In the genomic region with DNA sequence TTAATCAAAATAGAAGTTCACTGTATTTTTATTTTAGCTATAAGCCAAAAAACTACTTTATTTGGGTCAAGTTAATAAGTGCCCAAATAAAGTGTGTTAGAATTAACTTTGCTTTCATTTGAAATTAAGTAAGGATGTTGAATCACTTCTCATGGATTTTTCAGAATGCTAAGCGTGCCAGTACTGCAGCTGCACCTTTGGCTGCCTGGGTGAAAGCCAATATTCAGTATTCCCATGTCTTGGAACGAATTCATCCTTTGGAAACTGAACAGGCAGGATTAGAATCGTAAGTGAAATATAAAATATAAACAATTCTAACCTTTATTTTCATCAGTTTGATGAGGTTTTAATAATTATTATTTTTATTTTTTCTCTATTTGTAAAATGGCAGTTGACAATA, we compare ENCODE assay signal across 19 cellular contexts.
DNase-seq lines count a peak whose midpoint lies in the region; ATAC-seq, FAIRE-seq and TF ChIP-seq lines count a peak whose summit lies in the region.
"Had no signal": no experiment of that assay in that cellular context is flagged by ENCODE, and none has a peak within 500 bp of the region (broad histone marks: within the 10 kb centered on the region; RNA-seq: fewer than 3 reads in every experiment).

No MANE protein-coding gene starts in this region.

- H3K36me3 Mint-ChIP-seq in natural killer cell (no peaks in the 10 kb centered on the region), endodermal cell (ENCODE audit: low read depth) (peaks cover 21% of the 10 kb centered on the region)

- no peak overlapping the region for H3K9ac ChIP-seq in kidney (ENCODE audit: low read length in 2 of 2)
- H3K9ac ChIP-seq in endodermal cell (ENCODE audit: extremely low read depth, low read length, poor library complexity, severe bottlenecking): no peak overlapping the region
- H3K9ac ChIP-seq: BLaER1 had no signal

- H3K27ac Mint-ChIP-seq in natural killer cell (no peak overlapping the region), endodermal cell (no peak overlapping the region)
- H3K27ac Mint-ChIP-seq: CD4-positive, alpha-beta T cell had no signal

- H3K27me3 ChIP-seq in body of pancreas (no peaks in the 10 kb centered on the region), endodermal cell (ENCODE audit: control insufficient read depth, insufficient read depth, low read length, poor library complexity, severe bottlenecking) (no peaks in the 10 kb centered on the region)
- H3K27me3 ChIP-seq: BLaER1 had no signal

- H3K4me1 ChIP-seq in body of pancreas: peaks cover 6% of the 10 kb centered on the region
- no peaks in the 10 kb centered on the region for H3K4me1 ChIP-seq in kidney (ENCODE audit: control insufficient read depth in 1 of 2, insufficient read depth in 1 of 2, low read depth in 1 of 2, low read length in 2 of 2)
- no peaks in the 10 kb centered on the region for H3K4me1 ChIP-seq in endodermal cell (ENCODE audit: control insufficient read depth, insufficient read depth, low read length)
- H3K4me1 ChIP-seq: BLaER1 had no signal

- peak; percentile 3 to 45 for DNase-seq in NCI-H446 (lab: John Stamatoyannopoulos, UW)
- DNase-seq in body of pancreas: peak; percentile 10 to 37 (median 24)
- DNase-seq in kidney: no peak
- peak; percentile 8 for DNase-seq in skeletal muscle cell (ENCODE audit: low read depth)
- no peak for DNase-seq in natural killer cell
- no peak for DNase-seq in endodermal cell
- no peak for DNase-seq in HK-2 (ENCODE audit: unreplicated experiment)
- DNase-seq: CD4-positive, alpha-beta T cell; COR-L47; DMS79; H7; Karpas-422; NCI-H1417; NCI-H1694 treated with DMSO at 0.1 percent for 48 hours; NCI-H2081 treated with DMSO at 0.1 percent for 48 hours; NCI-H510A; NK-92 treated with Interleukin-12 subunit alpha and Interleukin-12 subunit beta, amount 100 ng/mL, for 24 hours had no signal

- peaks cover 0 to 2% of the 10 kb centered on the region in 2 donors for H3K36me3 ChIP-seq in body of pancreas (replicated peaks in 1 of 2; ENCODE audit: insufficient read depth in 1 of 2, low read depth in 2 of 2)
- H3K36me3 ChIP-seq in kidney (ENCODE audit: control insufficient read depth in 1 of 2, insufficient read depth in 2 of 2, low read length in 2 of 2): no peaks in the 10 kb centered on the region
- H3K36me3 ChIP-seq in endodermal cell (ENCODE audit: control insufficient read depth, insufficient read depth, low read length): peaks cover 7% of the 10 kb centered on the region
- H3K36me3 ChIP-seq: BLaER1 had no signal

- H3K9me3 Mint-ChIP-seq in natural killer cell (peaks cover 0 to 2% of the 10 kb centered on the region in 2 donors), endodermal cell (no peaks in the 10 kb centered on the region)
- H3K9me3 Mint-ChIP-seq: CD4-positive, alpha-beta T cell had no signal

- no peak for TF ChIP-seq CTCF in body of pancreas (IDR thresholded peaks at IDR 0.05)
- TF ChIP-seq CTCF in kidney (IDR thresholded peaks at IDR 0.05; ENCODE audit: borderline replicate concordance, extremely low read depth, insufficient read depth): no peak
- TF ChIP-seq CTCF in natural killer cell (IDR thresholded peaks at IDR 0.05): no peak
- no peak for TF ChIP-seq CTCF in endodermal cell (conservative IDR thresholded peaks at IDR 0.05)

- WGBS in body of pancreas, 2 donors: 6 to 17% methylated on average over 3 of the region's 3 CpGs
- 93 to 100% methylated on average over 1 to 2 of the region's 3 CpGs for WGBS in endodermal cell (ENCODE audit: insufficient coverage in 1 of 2, insufficient read length in 1 of 2), 2 experiments

- ATAC-seq in body of pancreas (no peak), natural killer cell (no peak)
- ATAC-seq: Panc1 had no signal

- H3K4me3 ChIP-seq in body of pancreas (no peak overlapping the region), kidney (ENCODE audit: low read length in 2 of 2) (no peak overlapping the region), skeletal muscle cell (ENCODE audit: low read depth, low read length) (no peak overlapping the region), endodermal cell (ENCODE audit: low read length) (no peak overlapping the region)
- H3K4me3 ChIP-seq: BLaER1 had no signal

- H3K4me1 Mint-ChIP-seq in natural killer cell (no peaks in the 10 kb centered on the region), endodermal cell (no peaks in the 10 kb centered on the region)

- H3K9me3 ChIP-seq in body of pancreas: no peaks in the 10 kb centered on the region
- H3K9me3 ChIP-seq in kidney (ENCODE audit: control insufficient read depth in 1 of 2, low read length in 2 of 2): no peaks in the 10 kb centered on the region
- no peaks in the 10 kb centered on the region for H3K9me3 ChIP-seq in endodermal cell (ENCODE audit: control insufficient read depth, low read length)
- H3K9me3 ChIP-seq: BLaER1 had no signal

- no peak overlapping the region for H3K27ac ChIP-seq in body of pancreas
- H3K27ac ChIP-seq in kidney (ENCODE audit: low read depth in 2 of 2, low read length in 2 of 2): no peak overlapping the region
- no peak overlapping the region for H3K27ac ChIP-seq in endodermal cell (ENCODE audit: low read depth, low read length)
- H3K27ac ChIP-seq: BLaER1 had no signal

- FAIRE-seq in kidney (lab: Jason Lieb, UNC): peak; percentile 63

- H3K27me3 Mint-ChIP-seq in natural killer cell (ENCODE audit: low read depth in 2 of 2): no peaks in the 10 kb centered on the region
- H3K27me3 Mint-ChIP-seq in endodermal cell (ENCODE audit: insufficient read depth): no peaks in the 10 kb centered on the region
- H3K27me3 Mint-ChIP-seq: CD4-positive, alpha-beta T cell had no signal

- no peak for TF ChIP-seq POLR2A in body of pancreas (IDR thresholded peaks at IDR 0.05)

- intact Hi-C loops in body of pancreas (cut with DNase I): no loop called here
- intact Hi-C loops in kidney (cut with DNase I): no loop called here
- intact Hi-C loops in natural killer cell (cut with micrococcal nuclease): no loop called here

- H3K4me3 Mint-ChIP-seq in natural killer cell (no peak overlapping the region), endodermal cell (no peak overlapping the region)
- H3K4me3 Mint-ChIP-seq: CD4-positive, alpha-beta T cell had no signal

Comparison
In these comparisons a context has a peak if more than half of its experiments do, and no peak if none do; other contexts are left out.
1. DNase-seq: peak in NCI-H446 (2 of 2), body of pancreas (4 of 4) and skeletal muscle cell (single experiment); none in kidney (single experiment), natural killer cell (single experiment), endodermal cell (single experiment) and HK-2 (single experiment).